Comparison of ENCODE assay signal across 15 cellular contexts in the genomic region with DNA sequence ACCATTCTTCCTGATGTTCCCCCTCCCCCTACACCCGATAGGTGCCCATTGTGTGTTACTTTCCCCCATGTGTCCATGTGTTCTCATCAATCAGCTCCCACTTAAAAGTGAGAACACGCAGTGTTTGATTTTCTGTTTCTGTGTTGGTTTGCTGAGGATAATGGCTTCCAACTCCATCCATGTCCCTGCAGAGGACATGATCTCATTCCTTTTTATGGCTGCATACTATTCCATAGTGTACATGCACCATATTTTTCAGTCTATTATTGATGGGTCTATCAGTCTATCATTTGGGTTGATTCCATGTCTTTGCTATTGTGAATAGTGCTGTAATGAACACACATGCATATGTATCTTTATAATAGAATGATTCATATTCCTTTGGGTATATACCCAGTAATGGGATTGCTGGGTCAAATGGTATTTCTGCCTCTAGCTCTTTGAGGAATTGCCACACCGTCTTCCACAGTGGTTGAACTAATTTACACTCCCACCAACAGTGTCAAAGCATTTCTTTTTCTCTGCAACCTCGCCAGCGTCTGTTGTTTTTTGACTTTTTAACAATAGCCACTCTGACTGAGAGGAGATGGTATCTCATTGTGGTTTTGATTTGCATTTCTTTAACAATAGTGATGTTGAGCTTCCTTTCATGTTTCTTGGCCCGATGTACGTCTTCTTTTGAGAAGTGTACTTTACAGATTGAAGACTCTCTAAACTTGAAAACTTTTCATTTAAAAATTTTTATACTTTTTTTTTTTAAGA. TPM values are rescaled to one million over a fixed set of nuclear protein-coding genes. Genes with fewer than 3 reads are reported as not detected.
DNase-seq lines count a peak whose midpoint lies in the region; FAIRE-seq and TF ChIP-seq lines count a peak whose summit lies in the region.
"Had no signal": no experiment of that assay in that cellular context is flagged by ENCODE, and none has a peak within 500 bp of the region (broad histone marks: within the 10 kb centered on the region; RNA-seq: fewer than 3 reads in every experiment).

No MANE protein-coding gene starts in this region.

- H3K4me3 ChIP-seq in HEK293 (ENCODE audit: low read depth, low read length) (no peak overlapping the region), astrocyte (ENCODE audit: insufficient read depth, low read depth, low read length) (no peak overlapping the region), fibroblast of the aortic adventitia (ENCODE audit: low read depth, low read length) (no peak overlapping the region), OCI-LY7 (ENCODE audit: low read depth, low read length, poor library complexity, severe bottlenecking) (no peak overlapping the region)
- H3K4me3 ChIP-seq: Peyer's patch had no signal

- H3K4me1 ChIP-seq in HEK293 (ENCODE audit: control insufficient read depth, insufficient read depth, low read length) = no peaks in the 10 kb centered on the region
- H3K4me1 ChIP-seq in astrocyte (ENCODE audit: insufficient read depth, low read length) = peaks cover 3% of the 10 kb centered on the region
- H3K4me1 ChIP-seq in OCI-LY7 (ENCODE audit: insufficient read depth, low read length, poor library complexity, severe bottlenecking) = no peaks in the 10 kb centered on the region
- H3K4me1 ChIP-seq: Peyer's patch had no signal

- FAIRE-seq in astrocyte (lab: Jason Lieb, UNC) = no peak

- no peak overlapping the region for H3K4me2 ChIP-seq in astrocyte (ENCODE audit: low read length)
- H3K4me2 ChIP-seq in OCI-LY7 (ENCODE audit: low read length) = no peak overlapping the region

- TF ChIP-seq CTCF in HEK293 (tag by site-specific recombination; IDR thresholded peaks at IDR 0.05) (no peak), astrocyte (IDR thresholded peaks at IDR 0.05; ENCODE audit: insufficient read depth, low read depth, low read length) (no peak), fibroblast of the aortic adventitia (IDR thresholded peaks at IDR 0.05; ENCODE audit: insufficient read depth, low read length) (no peak), OCI-LY7 (conservative IDR thresholded peaks at IDR 0.05; ENCODE audit: low read length) (no peak)

- intact Hi-C loops in cardiac septum (cut with DNase I) (loop anchor here (2.0 to 10.0 kb wide), 2 partner anchors 321 to 595 kb away; no protein-coding TSS in a partner anchor), OCI-LY7 (cut with micrococcal nuclease; ENCODE audit: unreplicated experiment) (loop anchor here (5.0 kb wide), 1 partner anchor 277 kb away; no protein-coding TSS in a partner anchor)

- no peak overlapping the region for H3K4me3 Mint-ChIP-seq in astrocyte (ENCODE audit: unreplicated experiment)
- H3K4me3 Mint-ChIP-seq: B cell; CD4-positive, CD25-positive, alpha-beta regulatory T cell had no signal

- H3K9me2 ChIP-seq in OCI-LY7 (ENCODE audit: insufficient read depth, low read length) = no peaks in the 10 kb centered on the region

- peaks cover 2% of the 10 kb centered on the region for H3K9me3 Mint-ChIP-seq in astrocyte (ENCODE audit: unreplicated experiment)

- H3K27ac Mint-ChIP-seq in astrocyte (ENCODE audit: unreplicated experiment) = no peak overlapping the region
- H3K27ac Mint-ChIP-seq: B cell; CD4-positive, CD25-positive, alpha-beta regulatory T cell had no signal

- H3K36me3 Mint-ChIP-seq in astrocyte (ENCODE audit: low read depth, unreplicated experiment) = no peaks in the 10 kb centered on the region
- H3K36me3 Mint-ChIP-seq: CD4-positive, CD25-positive, alpha-beta regulatory T cell had no signal

- peaks cover 17% of the 10 kb centered on the region for H3K4me1 Mint-ChIP-seq in astrocyte (ENCODE audit: low read depth, unreplicated experiment)
- H3K4me1 Mint-ChIP-seq: B cell had no signal

- no peaks in the 10 kb centered on the region for H3K79me2 ChIP-seq in astrocyte (ENCODE audit: insufficient read depth, low read length)
- no peaks in the 10 kb centered on the region for H3K79me2 ChIP-seq in OCI-LY7 (ENCODE audit: insufficient read depth, low read depth, low read length)

- no peaks in the 10 kb centered on the region for H3K27me3 ChIP-seq in astrocyte (ENCODE audit: insufficient read depth, low read length)
- H3K27me3 ChIP-seq: Peyer's patch had no signal

- POLR2A ChIA-PET in HEK293 (lab: Yijun Ruan, JAX) = interaction anchor here (1.2 kb wide), 1 partner anchor 66 kb away, joined by 3 read pairs; no protein-coding TSS in a partner anchor
- POLR2A ChIA-PET in OCI-LY7 (lab: Charles Lee) = interaction anchor here (1.0 to 1.3 kb wide), 4 partner anchors 11 to 326 kb away, joined by 3 read pairs; no protein-coding TSS in a partner anchor

- H3K36me3 ChIP-seq in HEK293 (ENCODE audit: control insufficient read depth in 2 of 2, insufficient read depth in 1 of 2, low read length in 2 of 2) (no peaks in the 10 kb centered on the region), astrocyte (ENCODE audit: insufficient read depth, low read length) (no peaks in the 10 kb centered on the region), OCI-LY7 (ENCODE audit: insufficient read depth, low read length) (no peaks in the 10 kb centered on the region)
- H3K36me3 ChIP-seq: Peyer's patch had no signal

- H2AFZ ChIP-seq in astrocyte (ENCODE audit: low read depth, low read length) = no peak overlapping the region
- no peak overlapping the region for H2AFZ ChIP-seq in OCI-LY7 (ENCODE audit: low read length)

- H3K27ac ChIP-seq in HEK293 (ENCODE audit: extremely low read depth, low read depth, low read length) (no peak overlapping the region), astrocyte (ENCODE audit: low read depth, low read length) (no peak overlapping the region), OCI-LY7 (ENCODE audit: low read depth, low read length, poor library complexity, severe bottlenecking) (no peak overlapping the region), substantia nigra (ENCODE audit: low read depth, low read length, poor library complexity, severe bottlenecking) (no peak overlapping the region)
- H3K27ac ChIP-seq: Peyer's patch had no signal

- BruUV-seq in OCI-LY7 (replicated peaks; lab: Mats Ljungman, UMichigan) = no TSS peak

- DNase-seq in astrocyte (ENCODE audit: low read depth) (peak; percentile 40), fibroblast of the aortic adventitia (ENCODE audit: low read depth) (peak; percentile 5), cardiac septum (ENCODE audit: low spot score) (no peak), OCI-LY7 (ENCODE audit: low spot score) (no peak), NCI-H69 (lab: John Stamatoyannopoulos, UW) (no peak), substantia nigra (lab: John Stamatoyannopoulos, UW) (no peak)
- DNase-seq: DMS53, NCI-H1436 treated with DMSO at 0.1 percent for 48 hours, NCI-H2029 treated with DMSO at 0.1 percent for 48 hours, NCI-H510A treated with DMSO at 0.1 percent for 48 hours, Peyer's patch, Right ventricle myocardium superior had no signal

- H3K27me3 Mint-ChIP-seq in astrocyte (ENCODE audit: low read depth, unreplicated experiment) = peaks cover 8% of the 10 kb centered on the region

- H3K9me3 ChIP-seq in HEK293 (ENCODE audit: control insufficient read depth, insufficient read depth, low read depth, low read length) (no peaks in the 10 kb centered on the region), astrocyte (ENCODE audit: insufficient read depth, low read depth, low read length) (no peaks in the 10 kb centered on the region), OCI-LY7 (ENCODE audit: low read length) (peaks cover 5% of the 10 kb centered on the region; the same call in 1 of the 2 replicates)
- H3K9me3 ChIP-seq: Peyer's patch had no signal

- H4K20me1 ChIP-seq in astrocyte (ENCODE audit: insufficient read depth, low read length) (no peaks in the 10 kb centered on the region), OCI-LY7 (ENCODE audit: insufficient read depth, low read length) (no peaks in the 10 kb centered on the region)

- CTCF ChIA-PET in HEK293 (lab: Yijun Ruan, JAX) (interaction anchor here (0.6 to 5.8 kb wide), 11 partner anchors 12 to 1091 kb away, joined by 3 to 77 read pairs (median 4); partner anchors contain the start of gene TMEM14B), OCI-LY7 (lab: Charles Lee; ENCODE audit: unreplicated experiment) (no interaction called here)

- no peak overlapping the region for H3K9ac ChIP-seq in astrocyte (ENCODE audit: low read length)

TF ChIP-seq in HEK293, 187 proteins besides CTCF, POLR2A, EP300 and RAD21:
- TF ChIP-seq KLF8 (tag by site-specific recombination; IDR thresholded peaks at IDR 0.05) (no peak), ZNF146 (tag by site-specific recombination; IDR thresholded peaks at IDR 0.05) (peak; percentile 93), ZNF280D (tag by site-specific recombination; IDR thresholded peaks at IDR 0.05) (0 out of 2 replicates have a peak, but pooled peaks have one; percentile 71)
- TF ChIP-seq, protein P1, sequence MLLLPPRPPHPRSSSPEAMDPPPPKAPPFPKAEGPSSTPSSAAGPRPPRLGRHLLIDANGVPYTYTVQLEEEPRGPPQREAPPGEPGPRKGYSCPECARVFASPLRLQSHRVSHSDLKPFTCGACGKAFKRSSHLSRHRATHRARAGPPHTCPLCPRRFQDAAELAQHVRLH (tag by site-specific recombination; IDR thresholded peaks at IDR 0.05) = peak; percentile 57; the same call in 1 of the 2 replicates
TF ChIP-seq in HEK293: peak in this region for 3.

RNA-seq across cellular contexts. Expression of gene GCNT2, which starts 41.0 kb away (rescaled TPM):
- total RNA-seq in astrocyte = 13.0 and 14.8 TPM in 2 replicates
- 2.5 TPM in 1 of 2 replicates, not detected in the other for total RNA-seq in fibroblast of the aortic adventitia (ENCODE audit: low replicate concordance)
- 37.1 TPM for total RNA-seq in cardiac septum
- 15.4 and 17.4 TPM in 2 replicates for total RNA-seq in OCI-LY7 (2014; rRNA removed; shearing (Covaris generic))
- 23.8 and 25.2 TPM in 2 replicates for total RNA-seq in OCI-LY7 (2022)

Comparison
In these comparisons a context has a peak if more than half of its experiments do, and no peak if none do; other contexts are left out.
1. DNase-seq: peak in astrocyte (single experiment) and fibroblast of the aortic adventitia (single experiment); none in cardiac septum (single experiment), OCI-LY7 (single experiment), NCI-H69 (single experiment) and substantia nigra (0 of 49).